ENCODE assay signal across 8 cellular contexts in the genomic region with DNA sequence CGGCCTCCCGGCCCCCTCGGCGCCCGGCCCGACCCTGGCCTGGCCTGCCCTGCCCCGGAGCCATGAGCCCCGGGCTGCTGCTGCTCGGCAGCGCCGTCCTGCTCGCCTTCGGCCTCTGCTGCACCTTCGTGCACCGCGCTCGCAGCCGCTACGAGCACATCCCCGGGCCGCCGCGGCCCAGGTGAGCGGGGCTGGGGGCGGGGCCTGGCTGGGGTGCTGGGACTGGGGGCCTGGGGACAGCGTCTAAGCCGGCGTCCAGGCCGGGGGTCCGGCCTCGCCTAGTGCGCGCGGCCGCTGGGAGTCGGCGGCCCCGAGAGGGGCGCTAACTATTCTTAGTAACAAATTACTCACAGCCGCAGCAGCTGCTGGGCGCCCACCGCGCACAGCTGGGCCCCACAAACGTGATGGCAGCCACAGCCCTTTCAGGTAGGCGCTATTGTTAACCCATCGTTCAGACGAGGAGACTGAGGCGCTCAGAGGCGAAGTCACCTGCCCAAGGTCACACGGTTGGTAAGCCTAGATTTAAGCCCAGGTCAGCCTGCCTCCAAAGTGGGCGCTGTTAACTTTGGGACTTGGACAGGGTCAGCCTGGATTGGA. TPM values are rescaled to one million over a fixed set of nuclear protein-coding genes. Genes with fewer than 3 reads are reported as not detected.
DNase-seq lines count a peak whose midpoint lies in the region; ATAC-seq, FAIRE-seq and TF ChIP-seq lines count a peak whose summit lies in the region.

No MANE protein-coding gene starts in this region.

- TF ChIP-seq POLR2A in GM12891 (IDR thresholded peaks at IDR 0.05; ENCODE audit: low read depth, low read length) (no peak), stomach (IDR thresholded peaks at IDR 0.05) (no peak)

- H4K20me1 ChIP-seq in hepatocyte (ENCODE audit: insufficient read depth, poor library complexity, severe bottlenecking) = no peaks in the 10 kb centered on the region

- peak; percentile 20 for ATAC-seq in GM21786 (IDR thresholded peaks at IDR 0.05; ENCODE audit: unreplicated experiment)

- H3K4me3 ChIP-seq in NT2/D1 (ENCODE audit: insufficient read length, low read depth) = peak overlapping the region; percentile 51
- H3K4me3 ChIP-seq in hepatocyte = peak overlapping the region; percentile 62
- H3K4me3 ChIP-seq in stomach = peak overlapping the region; percentile 75 to 95 (median 82)

- intact Hi-C loops in stomach (cut with DNase I; ENCODE audit: low total_unique reads) = no loop called here

- peak overlapping the region; percentile 99 for H3K4me2 ChIP-seq in hepatocyte

- H3K27me3 ChIP-seq in NT2/D1 (ENCODE audit: insufficient read depth, insufficient read length) = no peaks in the 10 kb centered on the region
- peaks cover 3% of the 10 kb centered on the region for H3K27me3 ChIP-seq in hepatocyte
- H3K27me3 ChIP-seq in stomach = peaks cover 0 to 13% (median 4%) of the 10 kb centered on the region in 3 donors

- H3K4me1 ChIP-seq in NT2/D1 (ENCODE audit: insufficient read depth, insufficient read length) = no peaks in the 10 kb centered on the region
- peaks cover 7% of the 10 kb centered on the region for H3K4me1 ChIP-seq in hepatocyte (ENCODE audit: insufficient read depth)
- H3K4me1 ChIP-seq in stomach = peaks cover 11 to 21% (median 15%) of the 10 kb centered on the region in 4 donors

- H2AFZ ChIP-seq in hepatocyte = peak overlapping the region; percentile 61

- DNase-seq in GM12891 (ENCODE audit: insufficient read length, low spot score) (no peak), NT2/D1 (ENCODE audit: low read depth, low spot score) (no peak), hepatocyte (ENCODE audit: low spot score) (no peak), stomach (no peak), SW 1271 (lab: John Stamatoyannopoulos, UW) (no peak), GM20000 (ENCODE audit: low spot score) (no peak)
- no peak for DNase-seq in activated CD8-positive, alpha-beta memory T cell treated with anti-CD3 and anti-CD28 coated beads, Interleukin-2, amount 50 U/mL, for 48 hours

- H3K79me2 ChIP-seq in hepatocyte = no peaks in the 10 kb centered on the region

- 10% methylated on average over 28 of the region's 51 CpGs for WGBS in hepatocyte (ENCODE audit: low lambda C conversion rate, missing lambda C conversion rate)
- 2 to 8% (median 4%) methylated on average over 20 to 51 of the region's 51 CpGs for WGBS in stomach, 5 donors

- H3K9me3 ChIP-seq in NT2/D1 (ENCODE audit: insufficient read depth, low read length) = no peaks in the 10 kb centered on the region
- no peaks in the 10 kb centered on the region for H3K9me3 ChIP-seq in hepatocyte (ENCODE audit: low read depth)
- no peaks in the 10 kb centered on the region for H3K9me3 ChIP-seq in stomach

- H3K9me2 ChIP-seq in hepatocyte (replicated peaks; ENCODE audit: insufficient read depth) = no peaks in the 10 kb centered on the region

- TF ChIP-seq CTCF in hepatocyte (IDR thresholded peaks at IDR 0.05; ENCODE audit: poor library complexity) (no peak), stomach (IDR thresholded peaks at IDR 0.05) (no peak), GM20000 (IDR thresholded peaks at IDR 0.05; ENCODE audit: extremely low read depth, missing control alignments) (no peak)

- peak overlapping the region; percentile 42 for H3K9ac ChIP-seq in NT2/D1 (ENCODE audit: insufficient read length, low read depth)

- H3K27ac ChIP-seq in hepatocyte = peak overlapping the region; percentile 10
- peak overlapping the region; percentile 50 to 75 (median 54) for H3K27ac ChIP-seq in stomach

- no peak for TF ChIP-seq EP300 in stomach (IDR thresholded peaks at IDR 0.05)

- H3K36me3 ChIP-seq in NT2/D1 (ENCODE audit: insufficient read depth, insufficient read length, low read length) (no peaks in the 10 kb centered on the region), hepatocyte (replicated peaks; ENCODE audit: insufficient read depth, low read depth) (no peaks in the 10 kb centered on the region), stomach (no peaks in the 10 kb centered on the region)

- FAIRE-seq in GM12891 (lab: Jason Lieb, UNC) = peak; percentile 66

TF ChIP-seq in GM12891, 5 proteins besides CTCF, POLR2A, EP300 and RAD21:
- TF ChIP-seq TAF1 (IDR thresholded peaks at IDR 0.05; ENCODE audit: low read depth, low read length) (no peak), PAX5 (IDR thresholded peaks at IDR 0.05; ENCODE audit: insufficient read depth, low read length, severe bottlenecking) (no peak), POU2F2 (IDR thresholded peaks at IDR 0.05; ENCODE audit: low read depth, low read length) (no peak), POLR2AphosphoS5 (IDR thresholded peaks at IDR 0.05; ENCODE audit: low read depth, low read length) (no peak), SPI1 (IDR thresholded peaks at IDR 0.05; ENCODE audit: low read depth, low read length) (no peak)

RNA-seq across cellular contexts. Expression of gene CYP46A1, which starts 0.4 kb away (rescaled TPM):
- not detected for polyA plus RNA-seq in GM12891 (2012; ENCODE audit: low read depth, missing spikeins)
- 0.12 and 0.47 TPM in 2 replicates for total RNA-seq in hepatocyte
- 1.7 and 2.3 TPM in 2 replicates for polyA plus RNA-seq in hepatocyte
- total RNA-seq in stomach = 1 to 10 TPM in 3 of 5 donors, not detected in 2; 1.2 to 2.9 (median 2.2) TPM
- under 1 TPM; 0.15 to 0.68 (median 0.53) TPM for polyA plus RNA-seq in stomach

RNA-seq across cellular contexts. Expression of gene HHIPL1, which starts 39.5 kb away (rescaled TPM):
- not detected for polyA plus RNA-seq in GM12891 (2012; ENCODE audit: low read depth, missing spikeins)
- total RNA-seq in hepatocyte (0.64 and 0.83 TPM in 2 replicates), stomach (1 to 10 TPM in 3 of 5 donors, under 1 TPM in 1, not detected in 1; 0.45 to 2.0 (median 1.2) TPM)
- polyA plus RNA-seq in hepatocyte (0.88 and 1.4 TPM in 2 replicates), stomach (under 1 TPM; 0.15 to 0.68 (median 0.20) TPM)
